ENCODE assay signal across 8 cellular contexts in the genomic region with DNA sequence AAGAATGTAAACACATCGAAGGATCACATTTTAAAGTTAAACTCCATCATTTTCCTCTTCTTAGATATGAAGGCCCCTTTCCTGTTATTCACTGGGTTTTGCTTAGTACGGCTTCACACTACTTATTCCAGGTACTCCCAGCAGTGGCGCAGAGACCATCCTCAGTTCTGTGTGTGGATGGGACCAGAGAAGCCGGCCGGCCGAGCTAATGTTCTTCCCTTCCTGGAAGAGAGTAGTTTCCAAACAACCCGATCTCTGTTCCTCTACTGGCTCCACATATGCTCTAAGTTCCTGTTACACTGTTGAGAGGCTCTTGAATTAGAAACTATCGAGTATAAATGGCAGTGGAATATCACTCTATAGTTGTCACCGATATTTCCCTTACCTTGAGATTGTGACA. TPM values are rescaled to one million over a fixed set of nuclear protein-coding genes. Genes with fewer than 3 reads are reported as not detected.
DNase-seq lines count a peak whose midpoint lies in the region; ATAC-seq and TF ChIP-seq lines count a peak whose summit lies in the region.

No MANE protein-coding gene starts in this region.

- H3K4me3 ChIP-seq in CD8-positive, alpha-beta T cell (ENCODE audit: low read depth, low read length): peak overlapping the region; percentile 72
- H3K4me3 ChIP-seq in uterus: peak overlapping the region; percentile 46 to 90

- TF ChIP-seq CTCF in CD8-positive, alpha-beta T cell (IDR thresholded peaks at IDR 0.05): no peak
- TF ChIP-seq CTCF in MCF 10A (IDR thresholded peaks at IDR 0.05; ENCODE audit: unreplicated experiment): no peak
- TF ChIP-seq CTCF in uterus (IDR thresholded peaks at IDR 0.05): no peak
- TF ChIP-seq CTCF in GM13977 (IDR thresholded peaks at IDR 0.05; ENCODE audit: extremely low read depth, insufficient read depth, missing control alignments): no peak

- no peak for DNase-seq in CD8-positive, alpha-beta T cell
- peak; percentile 38 for DNase-seq in MV-4-11 (lab: John Stamatoyannopoulos, UW)
- no peak for DNase-seq in MCF 10A (ENCODE audit: unreplicated experiment)
- peak; percentile 22 for DNase-seq in medulla oblongata (ENCODE audit: extremely low spot score)
- DNase-seq in uterus: no peak
- no peak for DNase-seq in left lobe of liver (ENCODE audit: low spot score)
- no peak for DNase-seq in GM13977 (ENCODE audit: low spot score)

- H3K27ac Mint-ChIP-seq in CD8-positive, alpha-beta T cell: peak overlapping the region; percentile 90
- peak overlapping the region; percentile 70 for H3K27ac Mint-ChIP-seq in MCF 10A (ENCODE audit: low read depth, unreplicated experiment)

- ATAC-seq in CD8-positive, alpha-beta T cell: no peak
- ATAC-seq in HG02759 (IDR thresholded peaks at IDR 0.05; ENCODE audit: unreplicated experiment) (no peak), left lobe of liver (no peak)

- H3K9me3 Mint-ChIP-seq in CD8-positive, alpha-beta T cell: no peaks in the 10 kb centered on the region
- H3K9me3 Mint-ChIP-seq in MCF 10A (ENCODE audit: unreplicated experiment): no peaks in the 10 kb centered on the region

- peak overlapping the region; percentile 92 for H3K4me3 Mint-ChIP-seq in CD8-positive, alpha-beta T cell
- peak overlapping the region; percentile 81 for H3K4me3 Mint-ChIP-seq in MCF 10A (ENCODE audit: unreplicated experiment)

- H3K9me3 ChIP-seq in CD8-positive, alpha-beta T cell (ENCODE audit: low read length): no peaks in the 10 kb centered on the region
- no peaks in the 10 kb centered on the region for H3K9me3 ChIP-seq in uterus

- H3K27ac ChIP-seq in CD8-positive, alpha-beta T cell (ENCODE audit: low read depth, low read length): peak overlapping the region; percentile 53
- H3K27ac ChIP-seq in uterus: peak overlapping the region; percentile 53 to 83

- CTCF ChIA-PET in CD8-positive, alpha-beta T cell (lab: Charles Lee): interaction anchor here (1.0 kb wide), 1 partner anchor 106 kb away, joined by 3 read pairs; the partner anchor contains the start of gene PRDM10
- CTCF ChIA-PET in MCF 10A (lab: Yijun Ruan, JAX): interaction anchor here (0.6 to 2.3 kb wide), 7 partner anchors 8 to 807 kb away, joined by 3 to 18 read pairs (median 3); no protein-coding TSS in a partner anchor

- H3K36me3 ChIP-seq in CD8-positive, alpha-beta T cell (ENCODE audit: insufficient read depth, low read length): peaks cover 8% of the 10 kb centered on the region
- no peaks in the 10 kb centered on the region for H3K36me3 ChIP-seq in uterus

- H3K4me1 Mint-ChIP-seq in CD8-positive, alpha-beta T cell (ENCODE audit: low read depth): peaks cover 40% of the 10 kb centered on the region
- peaks cover 10% of the 10 kb centered on the region for H3K4me1 Mint-ChIP-seq in MCF 10A (ENCODE audit: insufficient read depth, unreplicated experiment)

- no peaks in the 10 kb centered on the region for H3K27me3 Mint-ChIP-seq in CD8-positive, alpha-beta T cell (ENCODE audit: low read depth)
- H3K27me3 Mint-ChIP-seq in MCF 10A (ENCODE audit: insufficient read depth, unreplicated experiment): no peaks in the 10 kb centered on the region

- no peak for TF ChIP-seq POLR2A in uterus (IDR thresholded peaks at IDR 0.05)

- peaks cover 37% of the 10 kb centered on the region for H3K36me3 Mint-ChIP-seq in CD8-positive, alpha-beta T cell
- peaks cover 40% of the 10 kb centered on the region for H3K36me3 Mint-ChIP-seq in MCF 10A (ENCODE audit: insufficient read depth, unreplicated experiment)

- peaks cover 19% of the 10 kb centered on the region for H3K4me1 ChIP-seq in CD8-positive, alpha-beta T cell (ENCODE audit: insufficient read depth, low read length)
- peaks cover 0 to 6% of the 10 kb centered on the region in 2 donors for H3K4me1 ChIP-seq in uterus

- intact Hi-C loops in CD8-positive, alpha-beta T cell (cut with DNase I, micrococcal nuclease): loop anchor here (1.0 to 5.0 kb wide), 3 partner anchors 44 to 614 kb away; no protein-coding TSS in a partner anchor
- intact Hi-C loops in MCF 10A (cut with micrococcal nuclease): no loop called here
- intact Hi-C loops in uterus (cut with DNase I; ENCODE audit: low total_unique reads): no loop called here

- POLR2A ChIA-PET in CD8-positive, alpha-beta T cell (lab: Charles Lee): interaction anchor here (1.4 to 3.1 kb wide), 2 partner anchors 81 to 107 kb away, joined by 5 to 18 read pairs; partner anchors contain the start of gene PRDM10
- POLR2A ChIA-PET in MCF 10A (lab: Yijun Ruan, JAX): interaction anchor here (0.7 to 2.7 kb wide), 12 partner anchors 9 to 264 kb away, joined by 3 to 32 read pairs (median 12); partner anchors contain the start of genes PRDM10 and ST14

- no peaks in the 10 kb centered on the region for H3K27me3 ChIP-seq in CD8-positive, alpha-beta T cell (ENCODE audit: insufficient read depth, low read length)
- H3K27me3 ChIP-seq in uterus: no peaks in the 10 kb centered on the region

- no TSS peak for BruUV-seq in MCF 10A (replicated peaks; lab: Mats Ljungman, UMichigan)

- in situ Hi-C loops in GM13977 (cut with MboI; ENCODE audit: low pct_unique_long_range_greater_than_20kb, low sequenced_read_pairs, unreplicated experiment): no loop called here

RNA-seq across cellular contexts. Expression of gene NFRKB, which starts 0.7 kb away (rescaled TPM):
- 10 to 100 TPM; 38.8 to 39.4 TPM for total RNA-seq in CD8-positive, alpha-beta T cell
- total RNA-seq in MCF 10A (2022) (34.0 and 37.4 TPM in 2 replicates), uterus (10 to 100 TPM in 3 of 4 donors, 1 to 10 TPM in 1; 8.8 to 59.6 (median 34.6) TPM), left lobe of liver (10.7 TPM)

Comparison
In these comparisons a context has a peak if more than half of its experiments do, and no peak if none do; other contexts are left out.
1. DNase-seq: peak in MV-4-11 (single experiment) and medulla oblongata (single experiment); none in CD8-positive, alpha-beta T cell (0 of 7), MCF 10A (single experiment), uterus (0 of 2), left lobe of liver (single experiment) and GM13977 (single experiment).
2. intact Hi-C loops: an anchor here in CD8-positive, alpha-beta T cell (1.0 to 5.0 kb wide); none called in MCF 10A and uterus.